Comparison of ENCODE assay signal across 2 cellular contexts in genomic region chr16:88799569-88800276, GRCh38.
TF ChIP-seq lines count a peak whose summit lies in the region.

No MANE protein-coding gene starts in this region.

TF ChIP-seq in IMR-90, 13 proteins besides CTCF, POLR2A, EP300 and RAD21:
- no peak for TF ChIP-seq CHD1 (IDR thresholded peaks at IDR 0.05; ENCODE audit: low read depth, low read length)
TF ChIP-seq in IMR-90: peak in this region for 0.

TF ChIP-seq in H1, 55 proteins besides CTCF, POLR2A, EP300 and RAD21:
- TF ChIP-seq RNF2 (IDR thresholded peaks at IDR 0.05; ENCODE audit: borderline replicate concordance, low read depth, low read length, missing control alignments, poor library complexity, severe bottlenecking): no peak
